In the genomic region with DNA sequence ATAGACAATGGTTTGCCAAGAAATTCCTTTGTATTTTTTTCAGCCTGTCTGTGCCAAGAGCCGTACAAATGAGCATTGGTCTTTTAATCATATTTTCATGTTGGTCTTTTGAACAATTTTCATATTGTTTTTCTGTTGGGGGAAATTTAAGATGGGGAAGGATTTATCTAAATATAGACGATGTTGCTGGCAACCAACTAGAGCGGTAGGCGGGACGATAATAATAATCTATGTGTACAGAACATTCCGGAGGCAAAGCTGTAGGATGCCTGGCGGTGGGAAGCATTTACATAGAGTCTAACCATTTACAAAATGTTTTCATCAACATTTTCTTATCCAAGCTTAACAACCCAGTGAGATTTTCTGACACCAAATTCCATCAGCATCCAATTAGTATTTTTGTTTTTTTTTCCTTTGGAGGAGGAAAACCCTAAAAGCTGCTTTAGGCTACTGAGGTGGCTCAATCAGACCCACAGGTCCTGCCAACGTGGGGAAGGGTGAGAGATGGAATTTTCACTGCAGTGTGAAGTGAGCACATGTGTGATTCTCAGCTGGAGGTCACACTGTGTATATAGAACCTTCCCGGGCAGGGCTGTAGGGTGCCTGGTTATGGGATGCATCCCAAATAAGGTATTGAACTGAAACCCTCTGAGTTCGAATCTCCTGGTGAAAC, we compare ENCODE assay signal across 10 cellular contexts. TPM values are rescaled to one million over a fixed set of nuclear protein-coding genes. Genes with fewer than 3 reads are reported as not detected.
DNase-seq lines count a peak whose midpoint lies in the region; ATAC-seq and TF ChIP-seq lines count a peak whose summit lies in the region.
"Had no signal": no experiment of that assay in that cellular context is flagged by ENCODE, and none has a peak within 500 bp of the region (broad histone marks: within the 10 kb centered on the region; RNA-seq: fewer than 3 reads in every experiment).

No MANE protein-coding gene starts in this region.

- intact Hi-C loops in esophagus squamous epithelium (cut with DNase I), result no loop called here
- intact Hi-C loops in sciatic nerve (cut with DNase I), result no loop called here

- H3K9me3 ChIP-seq in SJSA1 (replicated peaks) (no peaks in the 10 kb centered on the region), esophagus squamous epithelium (no peaks in the 10 kb centered on the region)

- no peak for TF ChIP-seq POLR2A in esophagus squamous epithelium (IDR thresholded peaks at IDR 0.05)

- H3K36me3 Mint-ChIP-seq in glutamatergic neuron (ENCODE audit: unreplicated experiment), result no peaks in the 10 kb centered on the region

- H3K27ac ChIP-seq in SJSA1 (peak overlapping the region; percentile 68), esophagus squamous epithelium (peak overlapping the region; percentile 8 to 78 (median 73))
- H3K27ac ChIP-seq: epithelial cell of prostate had no signal

- peaks cover 83% of the 10 kb centered on the region for H3K4me1 ChIP-seq in SJSA1 (replicated peaks)
- peaks cover 10 to 87% (median 36%) of the 10 kb centered on the region in 3 donors for H3K4me1 ChIP-seq in esophagus squamous epithelium

- DNase-seq in COR-L47 (lab: John Stamatoyannopoulos, UW), result peak; percentile 47
- no peak for DNase-seq in SJSA1 (ENCODE audit: low read depth in 1 of 2, low spot score in 2 of 2)
- DNase-seq in esophagus squamous epithelium (lab: John Stamatoyannopoulos, UW), result no peak
- DNase-seq in sciatic nerve (ENCODE audit: low spot score), result no peak
- no peak for DNase-seq in ecto neural progenitor cell (ENCODE audit: low spot score)
- DNase-seq in glutamatergic neuron, result no peak
- DNase-seq in NCI-H2196 (lab: John Stamatoyannopoulos, UW; ENCODE audit: unreplicated experiment), result no peak
- DNase-seq: activated CD8-positive, alpha-beta memory T cell treated with anti-CD3 and anti-CD28 coated beads, Interleukin-2, amount 50 U/mL, for 48 hours had no signal

- H3K9me3 Mint-ChIP-seq in glutamatergic neuron (ENCODE audit: unreplicated experiment), result no peaks in the 10 kb centered on the region

- H3K27me3 ChIP-seq in SJSA1 (replicated peaks), result no peaks in the 10 kb centered on the region
- H3K27me3 ChIP-seq in esophagus squamous epithelium, result no peaks in the 10 kb centered on the region

- WGBS in esophagus squamous epithelium, 2 donors, result 55 to 64% methylated on average over 10 of the region's 10 CpGs

- peak; percentile 7 for ATAC-seq in sciatic nerve
- ATAC-seq in HG02870 (IDR thresholded peaks at IDR 0.05; ENCODE audit: unreplicated experiment), result no peak

- no peak overlapping the region for H3K4me3 ChIP-seq in SJSA1
- H3K4me3 ChIP-seq in esophagus squamous epithelium, result no peak overlapping the region

- TF ChIP-seq CTCF in esophagus squamous epithelium (IDR thresholded peaks at IDR 0.05) (no peak), glutamatergic neuron (IDR thresholded peaks at IDR 0.05; ENCODE audit: partially characterized antibody, unreplicated experiment) (no peak)

- H3K27me3 Mint-ChIP-seq in glutamatergic neuron (ENCODE audit: unreplicated experiment), result no peaks in the 10 kb centered on the region

- H3K36me3 ChIP-seq in SJSA1, result peaks cover 6% of the 10 kb centered on the region
- no peaks in the 10 kb centered on the region for H3K36me3 ChIP-seq in esophagus squamous epithelium

- no peaks in the 10 kb centered on the region for H3K4me1 Mint-ChIP-seq in glutamatergic neuron (ENCODE audit: low read depth, unreplicated experiment)

- H3K27ac Mint-ChIP-seq in glutamatergic neuron (ENCODE audit: unreplicated experiment), result no peak overlapping the region

- H3K4me3 Mint-ChIP-seq in glutamatergic neuron (ENCODE audit: unreplicated experiment), result no peak overlapping the region

RNA-seq across cellular contexts. Expression of a gene that starts 11.7 kb away (rescaled TPM):
- total RNA-seq in SJSA1 (2014; rRNA removed; shearing (Covaris generic)), result 31.5 and 76.0 TPM in 2 replicates
- 10 to 100 TPM; 27.3 to 39.2 (median 32.8) TPM for total RNA-seq in esophagus squamous epithelium
- total RNA-seq in sciatic nerve, result 130 TPM
- total RNA-seq in glutamatergic neuron (ENCODE audit: unreplicated experiment), result 104 TPM
